Comparison of ENCODE assay signal across 15 cellular contexts in genomic region chr11:35005156-35005780, GRCh38.
DNase-seq lines count a peak whose midpoint lies in the region; ATAC-seq and TF ChIP-seq lines count a peak whose summit lies in the region.
"Had no signal": no experiment of that assay in that cellular context is flagged by ENCODE, and none has a peak within 500 bp of the region (broad histone marks: within the 10 kb centered on the region; RNA-seq: fewer than 3 reads in every experiment).

No MANE protein-coding gene starts in this region.

- no peak overlapping the region for H3K4me3 Mint-ChIP-seq in dendritic cell treated with granulocyte-macrophage colony-stimulating factor and Interleukin-4, amounts not matched to agents 40 ng/mL and 50 ng/mL, for 4 days
- no peak overlapping the region for H3K4me3 Mint-ChIP-seq in nephron progenitor cell
- H3K4me3 Mint-ChIP-seq: neural progenitor cell; stimulated activated naive CD8-positive, alpha-beta T cell treated with anti-CD3 and anti-CD28 coated beads, Interleukin-15, Interleukin-2, amounts not matched to agents 100 ng/mL and 50 ng/mL, for 24 hours had no signal

- intact Hi-C loops in dendritic cell treated with granulocyte-macrophage colony-stimulating factor and Interleukin-4, amounts not matched to agents 40 ng/mL and 50 ng/mL, for 4 days (cut with micrococcal nuclease), result no loop called here

- ATAC-seq in GM18870 (IDR thresholded peaks at IDR 0.05; ENCODE audit: unreplicated experiment), result no peak
- ATAC-seq in GM18520 (IDR thresholded peaks at IDR 0.05; ENCODE audit: unreplicated experiment), result no peak

- no peak for TF ChIP-seq CTCF in nephron progenitor cell (IDR thresholded peaks at IDR 0.05)

- peak overlapping the region; percentile 55 for H3K27ac Mint-ChIP-seq in dendritic cell treated with granulocyte-macrophage colony-stimulating factor and Interleukin-4, amounts not matched to agents 40 ng/mL and 50 ng/mL, for 4 days
- no peak overlapping the region for H3K27ac Mint-ChIP-seq in nephron progenitor cell
- H3K27ac Mint-ChIP-seq: neural progenitor cell had no signal

- H3K36me3 Mint-ChIP-seq in dendritic cell treated with granulocyte-macrophage colony-stimulating factor and Interleukin-4, amounts not matched to agents 40 ng/mL and 50 ng/mL, for 4 days (ENCODE audit: low read depth), result no peaks in the 10 kb centered on the region
- H3K36me3 Mint-ChIP-seq in nephron progenitor cell (ENCODE audit: low read depth), result no peaks in the 10 kb centered on the region
- H3K36me3 Mint-ChIP-seq: neural progenitor cell had no signal

- H3K27me3 Mint-ChIP-seq in dendritic cell treated with granulocyte-macrophage colony-stimulating factor and Interleukin-4, amounts not matched to agents 40 ng/mL and 50 ng/mL, for 4 days, result no peaks in the 10 kb centered on the region
- H3K27me3 Mint-ChIP-seq in nephron progenitor cell (ENCODE audit: low read depth, poor library complexity), result no peaks in the 10 kb centered on the region
- H3K27me3 Mint-ChIP-seq: stimulated activated naive CD8-positive, alpha-beta T cell treated with anti-CD3 and anti-CD28 coated beads, Interleukin-15, Interleukin-2, amounts not matched to agents 100 ng/mL and 50 ng/mL, for 24 hours had no signal

- DNase-seq in DMS 273 (lab: John Stamatoyannopoulos, UW; ENCODE audit: unreplicated experiment) (peak; percentile 93), NCI-H446 (lab: John Stamatoyannopoulos, UW) (peak; percentile 35 to 80), renal cortical epithelial cell (ENCODE audit: low read depth) (peak; percentile 52), nephron progenitor cell (no peak)
- no peak for DNase-seq in stimulated activated CD4-positive, alpha-beta T cell treated with anti-CD3 and anti-CD28 coated beads, Interleukin-2, amount 100 ng/mL, for 48 hours
- DNase-seq: activated CD4-positive, alpha-beta T cell treated with anti-CD3 and anti-CD28 coated beads, Interleukin-2, amount 50 U/mL, for 48 hours; amygdala; BE2C; cortex of kidney; NCI-H1930 had no signal

- H3K4me1 Mint-ChIP-seq in dendritic cell treated with granulocyte-macrophage colony-stimulating factor and Interleukin-4, amounts not matched to agents 40 ng/mL and 50 ng/mL, for 4 days (ENCODE audit: low read depth), result peaks cover 44% of the 10 kb centered on the region
- H3K4me1 Mint-ChIP-seq in nephron progenitor cell, result no peaks in the 10 kb centered on the region

- no peaks in the 10 kb centered on the region for H3K9me3 Mint-ChIP-seq in dendritic cell treated with granulocyte-macrophage colony-stimulating factor and Interleukin-4, amounts not matched to agents 40 ng/mL and 50 ng/mL, for 4 days
- H3K9me3 Mint-ChIP-seq in nephron progenitor cell, result no peaks in the 10 kb centered on the region
- H3K9me3 Mint-ChIP-seq: neural progenitor cell; stimulated activated naive CD8-positive, alpha-beta T cell treated with anti-CD3 and anti-CD28 coated beads, Interleukin-15, Interleukin-2, amounts not matched to agents 100 ng/mL and 50 ng/mL, for 24 hours had no signal

Comparison
In these comparisons a context has a peak if more than half of its experiments do, and no peak if none do; other contexts are left out.
1. DNase-seq: peak in DMS 273 (single experiment), NCI-H446 (2 of 2) and renal cortical epithelial cell (single experiment); none in stimulated activated CD4-positive, alpha-beta T cell treated with anti-CD3 and anti-CD28 coated beads, Interleukin-2, amount 100 ng/mL, for 48 hours (0 of 2) and nephron progenitor cell (single experiment).